8 cellular contexts compared by ENCODE assay signal in the genomic region with DNA sequence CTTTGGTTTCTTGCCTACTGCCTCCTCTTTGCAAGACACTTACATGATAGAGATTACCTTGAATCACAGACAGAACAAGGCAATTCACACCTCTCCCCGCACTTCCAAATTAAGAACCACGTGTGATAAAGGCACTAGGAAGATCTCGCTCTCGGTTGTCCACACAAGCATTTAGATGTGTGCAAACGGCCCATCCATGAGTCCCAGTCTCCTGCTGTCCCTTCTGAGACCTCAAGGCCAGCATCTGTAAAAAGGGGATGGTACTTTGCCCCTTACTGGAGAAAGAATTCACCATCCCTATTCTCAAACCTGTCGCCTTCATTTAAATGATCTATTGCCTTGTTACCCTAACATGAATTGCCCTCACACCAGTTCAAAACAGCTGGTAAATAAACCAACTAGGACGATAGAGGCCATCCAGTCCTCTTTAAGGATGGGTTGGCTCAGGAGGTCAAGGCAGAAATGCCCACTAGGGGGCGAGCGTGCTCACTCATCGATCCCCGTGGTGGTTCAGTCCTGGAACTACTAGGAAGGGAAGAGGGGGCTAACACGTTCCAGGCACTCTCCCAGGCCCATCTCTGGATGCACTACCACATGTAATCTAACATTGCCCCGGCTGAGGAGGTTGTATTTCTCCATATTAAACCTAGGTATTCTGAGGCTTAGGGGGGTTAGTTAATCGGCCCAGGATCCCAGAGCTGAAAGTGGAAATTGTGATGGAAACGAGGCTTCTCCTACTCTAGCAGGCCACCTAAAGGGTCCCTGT.
DNase-seq lines count a peak whose midpoint lies in the region; ATAC-seq and TF ChIP-seq lines count a peak whose summit lies in the region.

No MANE protein-coding gene starts in this region.

- BruUV-seq in Panc1 (replicated peaks; lab: Mats Ljungman, UMichigan) = no TSS peak

- CTCF ChIA-PET in Panc1 (lab: Charles Lee) = interaction anchor here (0.7 kb wide), 1 partner anchor 37 kb away, joined by 3 read pairs; no protein-coding TSS in a partner anchor

- no peaks in the 10 kb centered on the region for H3K9me3 ChIP-seq in Panc1 (ENCODE audit: control insufficient read depth, insufficient read depth, low read depth, low read length)
- no peaks in the 10 kb centered on the region for H3K9me3 ChIP-seq in cardiac muscle cell (ENCODE audit: low read depth)
- H3K9me3 ChIP-seq in psoas muscle = no peaks in the 10 kb centered on the region

- H3K27ac ChIP-seq in Panc1 (ENCODE audit: low read length) (no peak overlapping the region), cardiac muscle cell (no peak overlapping the region), psoas muscle (no peak overlapping the region)

- DNase-seq in COLO668 (lab: John Stamatoyannopoulos, UW; ENCODE audit: unreplicated experiment) (peak; percentile 69), Panc1 (ENCODE audit: low read depth, low spot score) (no peak), cardiac muscle cell (ENCODE audit: low read depth in 1 of 2, low spot score in 1 of 2) (peak; percentile 79 to 84), psoas muscle (peak; percentile 72 to 82), mesenteric fat pad (ENCODE audit: low spot score) (no peak)
- DNase-seq in activated naive CD4-positive, alpha-beta T cell (lab: John Stamatoyannopoulos, UW) = peak in 3 of 4 experiments; percentile 8 to 44 (median 22)

- H3K4me1 ChIP-seq in Panc1 (ENCODE audit: control insufficient read depth, insufficient read depth, low read length) (no peaks in the 10 kb centered on the region), cardiac muscle cell (ENCODE audit: low read depth) (no peaks in the 10 kb centered on the region), psoas muscle (no peaks in the 10 kb centered on the region)

- intact Hi-C loops in Panc1 (cut with micrococcal nuclease; ENCODE audit: unreplicated experiment) = no loop called here
- intact Hi-C loops in psoas muscle (cut with DNase I) = no loop called here

- POLR2A ChIA-PET in Panc1 (lab: Charles Lee) = no interaction called here

- no peak overlapping the region for H3K4me3 ChIP-seq in Panc1 (ENCODE audit: low read depth in 2 of 2, low read length in 2 of 2)
- no peak overlapping the region for H3K4me3 ChIP-seq in cardiac muscle cell
- no peak overlapping the region for H3K4me3 ChIP-seq in psoas muscle

- WGBS in psoas muscle, 3 donors = 44 to 47% (median 46%) methylated on average over 15 of the region's 15 CpGs

- in situ Hi-C loops in Panc1 (cut with HindIII; ENCODE audit: low pct_unique_long_range_greater_than_20kb, low sequenced_read_pairs) = no loop called here

- H3K36me3 ChIP-seq in Panc1 (ENCODE audit: control insufficient read depth, insufficient read depth, low read length) (no peaks in the 10 kb centered on the region), cardiac muscle cell (no peaks in the 10 kb centered on the region), psoas muscle (ENCODE audit: insufficient read depth in 1 of 2, low read depth in 1 of 2) (no peaks in the 10 kb centered on the region)

- ATAC-seq in GM19395 (IDR thresholded peaks at IDR 0.05; ENCODE audit: unreplicated experiment) (peak; percentile 91), HG03565 (IDR thresholded peaks at IDR 0.05; ENCODE audit: unreplicated experiment) (peak; percentile 73), Panc1 (peak; percentile 81), psoas muscle (peak; percentile 61 to 87 (median 84))

- peak; percentile 84 for TF ChIP-seq CTCF in Panc1 (IDR thresholded peaks at IDR 0.05)
- peak; percentile 91 for TF ChIP-seq CTCF in cardiac muscle cell (IDR thresholded peaks at IDR 0.05; ENCODE audit: low read depth, low read length)
- TF ChIP-seq CTCF in psoas muscle (IDR thresholded peaks at IDR 0.05) = peak; percentile 78

- H3K27me3 ChIP-seq in Panc1 (ENCODE audit: control insufficient read depth, insufficient read depth, low read length) (no peaks in the 10 kb centered on the region), cardiac muscle cell (no peaks in the 10 kb centered on the region), psoas muscle (ENCODE audit: insufficient read depth in 3 of 3, low read length in 2 of 3) (no peaks in the 10 kb centered on the region)

Comparison
In these comparisons a context has a peak if more than half of its experiments do, and no peak if none do; other contexts are left out.
1. DNase-seq: peak in COLO668 (single experiment), activated naive CD4-positive, alpha-beta T cell (3 of 4), cardiac muscle cell (2 of 2) and psoas muscle (2 of 2); none in Panc1 (single experiment) and mesenteric fat pad (single experiment).
2. Peak in every context shown above with its lines, with median percentiles within 50 percentile points of each other: ATAC-seq and CTCF ChIP-seq.